In genomic region chr7:128057909-128058308, GRCh38 we compare ENCODE assay signal across 2 cellular contexts.
TF ChIP-seq lines count a peak whose summit lies in the region.

No MANE protein-coding gene starts in this region.

TF ChIP-seq in IMR-90, 13 proteins besides CTCF, POLR2A, EP300 and RAD21:
- TF ChIP-seq CHD1 (IDR thresholded peaks at IDR 0.05; ENCODE audit: low read depth, low read length), result no peak
- TF ChIP-seq RFX5 (IDR thresholded peaks at IDR 0.05; ENCODE audit: low read depth, low read length), result no peak
- no peak for TF ChIP-seq CEBPB (IDR thresholded peaks at IDR 0.05; ENCODE audit: low read depth, low read length)
- no peak for TF ChIP-seq FOS (IDR thresholded peaks at IDR 0.05; ENCODE audit: low read depth, low read length)
- TF ChIP-seq NFE2L2 (IDR thresholded peaks at IDR 0.05; ENCODE audit: low read depth, low read length), result no peak
- no peak for TF ChIP-seq USF2 (IDR thresholded peaks at IDR 0.05; ENCODE audit: low read depth, low read length)
- no peak for TF ChIP-seq MXI1 (IDR thresholded peaks at IDR 0.05; ENCODE audit: borderline replicate concordance, low read depth, low read length)
- no peak for TF ChIP-seq RCOR1 (IDR thresholded peaks at IDR 0.05; ENCODE audit: insufficient replicate concordance, low read length)
- TF ChIP-seq, protein P1, sequence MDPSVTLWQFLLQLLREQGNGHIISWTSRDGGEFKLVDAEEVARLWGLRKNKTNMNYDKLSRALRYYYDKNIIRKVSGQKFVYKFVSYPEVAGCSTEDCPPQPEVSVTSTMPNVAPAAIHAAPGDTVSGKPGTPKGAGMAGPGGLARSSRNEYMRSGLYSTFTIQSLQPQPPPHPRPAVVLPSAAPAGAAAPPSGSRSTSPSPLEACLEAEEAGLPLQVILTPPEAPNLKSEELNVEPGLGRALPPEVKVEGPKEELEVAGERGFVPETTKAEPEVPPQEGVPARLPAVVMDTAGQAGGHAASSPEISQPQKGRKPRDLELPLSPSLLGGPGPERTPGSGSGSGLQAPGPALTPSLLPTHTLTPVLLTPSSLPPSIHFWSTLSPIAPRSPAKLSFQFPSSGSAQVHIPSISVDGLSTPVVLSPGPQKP (IDR thresholded peaks at IDR 0.05; ENCODE audit: borderline replicate concordance, low read depth, low read length), result no peak
- no peak for TF ChIP-seq MAZ (IDR thresholded peaks at IDR 0.05; ENCODE audit: borderline replicate concordance, low read depth, low read length)
- TF ChIP-seq MAFK (IDR thresholded peaks at IDR 0.05; ENCODE audit: low read depth, low read length), result no peak
- no peak for TF ChIP-seq BHLHE40 (IDR thresholded peaks at IDR 0.05; ENCODE audit: low read depth, low read length)
- TF ChIP-seq SMC3 (IDR thresholded peaks at IDR 0.05; ENCODE audit: low read depth, low read length), result no peak

TF ChIP-seq in HepG2, 621 proteins besides CTCF, POLR2A, EP300 and RAD21:
- TF ChIP-seq SKIL (CRISPR knock-in tag; IDR thresholded peaks at IDR 0.05; ENCODE audit: borderline replicate concordance) (no peak), ISL2 (CRISPR knock-in tag; IDR thresholded peaks at IDR 0.05) (no peak), KDM1A (CRISPR knock-in tag; IDR thresholded peaks at IDR 0.05) (no peak), HNF4A (CRISPR knock-in tag; IDR thresholded peaks at IDR 0.05) (no peak), ISX (CRISPR knock-in tag; conservative IDR thresholded peaks at IDR 0.05) (no peak), ZNF782 (CRISPR knock-in tag; IDR thresholded peaks at IDR 0.05; ENCODE audit: borderline replicate concordance) (no peak), ZNF496 (CRISPR knock-in tag; IDR thresholded peaks at IDR 0.05; ENCODE audit: insufficient replicate concordance) (no peak), NR2C2 (CRISPR knock-in tag; IDR thresholded peaks at IDR 0.05; ENCODE audit: borderline replicate concordance) (no peak), ZNF781 (CRISPR knock-in tag; IDR thresholded peaks at IDR 0.05; ENCODE audit: borderline replicate concordance, not compliant biosample characterization) (no peak), ZNF20 (CRISPR knock-in tag; IDR thresholded peaks at IDR 0.05) (no peak), GTF3A (CRISPR knock-in tag; conservative IDR thresholded peaks at IDR 0.05) (no peak), NCOR1 (IDR thresholded peaks at IDR 0.05; ENCODE audit: borderline replicate concordance, low read length) (no peak), SNAPC2 (CRISPR knock-in tag; IDR thresholded peaks at IDR 0.05) (no peak), ZNF225 (CRISPR knock-in tag; IDR thresholded peaks at IDR 0.05) (no peak), TBP (CRISPR knock-in tag; IDR thresholded peaks at IDR 0.05) (no peak), ZNF142 (CRISPR knock-in tag; IDR thresholded peaks at IDR 0.05) (no peak), SCMH1 (CRISPR knock-in tag; IDR thresholded peaks at IDR 0.05; ENCODE audit: borderline replicate concordance) (no peak), ATF7 (IDR thresholded peaks at IDR 0.05) (no peak), ATF7 (CRISPR knock-in tag; IDR thresholded peaks at IDR 0.05) (no peak), DNMT1 (CRISPR knock-in tag; IDR thresholded peaks at IDR 0.05) (no peak), KLF11 (CRISPR knock-in tag; IDR thresholded peaks at IDR 0.05) (no peak)
